ENCODE assay signal across 8 cellular contexts in the genomic region with DNA sequence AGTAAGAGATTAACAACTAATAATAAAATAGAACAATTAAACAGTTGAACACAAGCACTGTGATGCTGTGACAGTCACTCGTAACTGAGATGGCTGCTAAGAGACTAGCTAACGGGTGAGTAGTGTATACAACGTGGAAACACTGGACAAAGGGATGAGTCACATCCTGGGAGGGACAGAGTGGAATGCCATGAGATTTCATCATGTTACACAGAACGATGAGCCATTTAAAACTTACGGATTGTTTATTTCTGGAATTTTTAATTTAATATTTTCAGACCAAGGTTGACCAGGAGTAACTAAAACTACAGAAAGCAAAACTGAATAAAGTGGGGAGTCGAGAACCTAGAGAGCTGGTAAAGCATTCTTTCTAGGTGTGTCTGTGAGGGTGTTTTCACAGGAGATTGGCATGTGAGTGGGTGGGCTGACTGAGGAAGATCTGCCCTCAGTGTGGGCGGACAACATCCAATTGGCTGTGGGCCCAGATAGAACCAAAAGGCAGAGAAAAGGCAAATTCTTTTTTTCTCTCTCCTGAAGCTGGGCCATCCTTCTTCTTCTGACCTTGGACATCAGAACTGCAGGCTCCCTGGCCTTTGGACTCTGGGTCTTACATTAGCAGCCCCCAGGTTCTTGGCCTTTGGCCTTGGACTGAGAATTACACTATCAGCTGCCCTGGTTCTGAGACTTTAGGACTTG. TPM values are rescaled to one million over a fixed set of nuclear protein-coding genes. Genes with fewer than 3 reads are reported as not detected.
DNase-seq lines count a peak whose midpoint lies in the region; ATAC-seq and TF ChIP-seq lines count a peak whose summit lies in the region.

No MANE protein-coding gene starts in this region.

- no peaks in the 10 kb centered on the region for H3K36me3 ChIP-seq in rectal smooth muscle tissue (ENCODE audit: control insufficient read depth, insufficient read depth, low read length)

- H3K36me3 Mint-ChIP-seq in effector memory CD8-positive, alpha-beta T cell (ENCODE audit: insufficient read depth) = no peaks in the 10 kb centered on the region

- no peaks in the 10 kb centered on the region for H3K9me3 Mint-ChIP-seq in effector memory CD8-positive, alpha-beta T cell

- no peaks in the 10 kb centered on the region for H3K27me3 Mint-ChIP-seq in effector memory CD8-positive, alpha-beta T cell

- peaks cover 4% of the 10 kb centered on the region for H3K4me1 ChIP-seq in rectal smooth muscle tissue (ENCODE audit: control insufficient read depth, insufficient read depth, low read length)

- DNase-seq in ELR (ENCODE audit: low read depth) (peak; percentile 99), HT-29 (ENCODE audit: low spot score) (peak; percentile 93), fibroblast of villous mesenchyme (ENCODE audit: low read depth) (peak; percentile 95), germinal center (ENCODE audit: low spot score) (no peak)
- peak; percentile 50 for DNase-seq in activated CD8-positive, alpha-beta memory T cell treated with anti-CD3 and anti-CD28 coated beads, Interleukin-2, amount 50 U/mL, for 4 hours
- DNase-seq in effector memory CD8-positive, alpha-beta T cell = no peak

- peak overlapping the region; percentile 72 for H3K27ac ChIP-seq in rectal smooth muscle tissue (ENCODE audit: low read depth, low read length)

- H3K27ac Mint-ChIP-seq in effector memory CD8-positive, alpha-beta T cell = peak overlapping the region in 1 of 2 donors; percentile 17

- peaks cover 6 to 7% of the 10 kb centered on the region in 2 donors for H3K4me1 Mint-ChIP-seq in effector memory CD8-positive, alpha-beta T cell (ENCODE audit: low read depth in 2 of 2)

- no peak overlapping the region for H3K4me3 Mint-ChIP-seq in effector memory CD8-positive, alpha-beta T cell

- H3K9ac ChIP-seq in rectal smooth muscle tissue (ENCODE audit: low read length) = no peak overlapping the region

- H3K4me3 ChIP-seq in fibroblast of villous mesenchyme (ENCODE audit: low read depth, low read length) (peak overlapping the region; percentile 28), rectal smooth muscle tissue (ENCODE audit: low read length) (peak overlapping the region; percentile 20)

- ATAC-seq in GM21423 (IDR thresholded peaks at IDR 0.05; ENCODE audit: unreplicated experiment) = peak; percentile 39
- ATAC-seq in effector memory CD8-positive, alpha-beta T cell (replicated peaks) = no peak

- no peak for TF ChIP-seq CTCF in fibroblast of villous mesenchyme (IDR thresholded peaks at IDR 0.05; ENCODE audit: insufficient read depth, low read depth, low read length)

- H3K27me3 ChIP-seq in rectal smooth muscle tissue (ENCODE audit: control insufficient read depth, insufficient read depth, low read length) = no peaks in the 10 kb centered on the region

RNA-seq across cellular contexts. Expression of gene TMSB10, which starts 14.6 kb away (rescaled TPM):
- total RNA-seq in HT-29 (2014; rRNA removed; shearing (Covaris generic)) = 4,823 and 6,107 TPM in 2 replicates
- total RNA-seq in fibroblast of villous mesenchyme = 3,561 and 6,804 TPM in 2 replicates

RNA-seq across cellular contexts. Expression of gene TRABD2A, which starts 39.1 kb away (rescaled TPM):
- 2.3 and 3.1 TPM in 2 replicates for total RNA-seq in HT-29 (2014; rRNA removed; shearing (Covaris generic))
- total RNA-seq in fibroblast of villous mesenchyme = 1.3 and 1.7 TPM in 2 replicates

RNA-seq across cellular contexts. Expression of gene KCMF1, which starts 50.9 kb away (rescaled TPM):
- 39.2 and 47.6 TPM in 2 replicates for total RNA-seq in HT-29 (2014; rRNA removed; shearing (Covaris generic))
- 39.6 and 80.3 TPM in 2 replicates for total RNA-seq in fibroblast of villous mesenchyme

Comparison
In these comparisons a context has a peak if more than half of its experiments do, and no peak if none do; other contexts are left out.
1. DNase-seq: peak in ELR (single experiment), HT-29 (single experiment), activated CD8-positive, alpha-beta memory T cell treated with anti-CD3 and anti-CD28 coated beads, Interleukin-2, amount 50 U/mL, for 4 hours (single experiment) and fibroblast of villous mesenchyme (single experiment); none in germinal center (single experiment) and effector memory CD8-positive, alpha-beta T cell (0 of 3).